In the genomic region with DNA sequence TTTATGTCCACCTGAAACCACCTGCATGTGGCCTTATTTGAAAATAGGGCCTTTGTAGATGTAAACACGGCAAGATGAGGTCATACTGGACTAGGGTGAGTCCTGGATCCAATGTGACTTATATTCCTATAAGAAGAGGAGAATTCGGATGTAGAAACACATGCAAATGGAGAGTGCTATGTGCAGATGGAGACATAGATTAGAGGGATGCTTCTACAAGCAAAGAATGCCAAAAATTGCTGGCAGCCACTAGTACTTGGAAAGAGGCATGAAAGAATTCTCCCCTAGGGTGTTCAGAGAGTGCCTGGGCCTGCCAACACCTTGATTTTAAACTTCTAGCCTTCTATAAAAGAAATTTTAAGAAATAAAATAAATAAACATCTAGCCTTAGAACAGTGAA, we compare ENCODE assay signal across 18 cellular contexts.
A peak's percentile ranks its signal among the peaks of the same experiment; 100 is the strongest.
DNase-seq lines count a peak whose midpoint lies in the region; ATAC-seq and TF ChIP-seq lines count a peak whose summit lies in the region.
"Had no signal": no experiment of that assay in that cellular context is flagged by ENCODE, and none has a peak within 500 bp of the region (broad histone marks: within the 10 kb centered on the region; RNA-seq: fewer than 3 reads in every experiment).

No MANE protein-coding gene starts in this region.

- H3K56ac ChIP-seq in IMR-90 (ENCODE audit: extremely low read depth, insufficient read depth, low read length): no peak overlapping the region

- H4K8ac ChIP-seq in IMR-90 (ENCODE audit: low read depth in 2 of 2, low read length in 2 of 2): no peak overlapping the region

- no peak overlapping the region for H3K18ac ChIP-seq in IMR-90 (ENCODE audit: low read depth, low read length)

- no peaks in the 10 kb centered on the region for H4K20me1 ChIP-seq in IMR-90 (ENCODE audit: insufficient read depth, low read length)

- H3K9ac ChIP-seq in IMR-90 (ENCODE audit: low read depth, low read length): no peak overlapping the region

- no peak for TF ChIP-seq POLR2A in IMR-90 (IDR thresholded peaks at IDR 0.05; ENCODE audit: low read depth, low read length)

- H3K4ac ChIP-seq in IMR-90 (ENCODE audit: low read depth, low read length): no peak overlapping the region

- no peaks in the 10 kb centered on the region for H3K9me1 ChIP-seq in IMR-90 (ENCODE audit: insufficient read depth, low read length)

- no peak overlapping the region for H2BK15ac ChIP-seq in IMR-90 (ENCODE audit: low read depth, low read length)

- WGBS in IMR-90 (ENCODE audit: extremely low coverage in 2 of 2, insufficient read length in 1 of 2), 2 experiments: 100% methylated on average over 1 of the region's 2 CpGs; no CpG with 5 or more reads in 1 of the 2 experiments

- peak; percentile 46 for ATAC-seq in IMR-90 (ENCODE audit: low read depth)
- ATAC-seq in foreskin keratinocyte: no peak
- ATAC-seq in HG03565 (IDR thresholded peaks at IDR 0.05; ENCODE audit: unreplicated experiment): no peak
- no peak for ATAC-seq in GM21528 (IDR thresholded peaks at IDR 0.05; ENCODE audit: low FRiP score, unreplicated experiment)
- ATAC-seq: right lobe of liver; stimulated activated naive CD8-positive, alpha-beta T cell treated with anti-CD3 and anti-CD28 coated beads, Interleukin-15, amount 100 ng/mL, for 72 hours; upper lobe of right lung had no signal

- H3K79me1 ChIP-seq in IMR-90 (ENCODE audit: low read depth in 1 of 2, low read length in 2 of 2): no peaks in the 10 kb centered on the region

- no peak overlapping the region for H4K5ac ChIP-seq in IMR-90 (ENCODE audit: low read depth, low read length)

- H3K4me1 ChIP-seq in IMR-90 (ENCODE audit: control insufficient read depth, insufficient read depth, low read length): peaks cover 2% of the 10 kb centered on the region; the same call in 1 of the 2 replicates
- peaks cover 18% of the 10 kb centered on the region for H3K4me1 ChIP-seq in foreskin keratinocyte
- H3K4me1 ChIP-seq in effector memory CD4-positive, alpha-beta T cell (ENCODE audit: control insufficient read depth, insufficient read depth, low read length, poor library complexity, severe bottlenecking): no peaks in the 10 kb centered on the region
- H3K4me1 ChIP-seq: left ventricle myocardium inferior, right lobe of liver, upper lobe of right lung had no signal

- DNase-seq in AG04449 (ENCODE audit: low read depth, low spot score): peak; percentile 79
- DNase-seq in IMR-90: no peak
- DNase-seq in astrocyte of the spinal cord (ENCODE audit: low read depth, low spot score): peak; percentile 34
- peak; percentile 75 to 93 for DNase-seq in foreskin keratinocyte
- no peak for DNase-seq in effector memory CD4-positive, alpha-beta T cell
- no peak for DNase-seq in RKO (ENCODE audit: low spot score)
- DNase-seq: activated CD4-positive, alpha-beta T cell treated with anti-CD3 and anti-CD28 coated beads for 1 hour; activated effector memory CD4-positive, alpha-beta T cell treated with anti-CD3 and anti-CD28 coated beads, Interleukin-2, amount 50 U/mL, for 16 hours; COR-L47; left ventricle myocardium inferior; NCI-H146; nucleus accumbens; right lobe of liver; Right ventricle myocardium superior; stimulated activated naive CD8-positive, alpha-beta T cell treated with anti-CD3 and anti-CD28 coated beads, Interleukin-15, amount 100 ng/mL, for 72 hours; upper lobe of right lung had no signal

- no peak overlapping the region for H2BK120ac ChIP-seq in IMR-90 (ENCODE audit: low read depth, low read length)

- no peak overlapping the region for H3K23ac ChIP-seq in IMR-90 (ENCODE audit: low read depth, low read length)

- H2AK5ac ChIP-seq in IMR-90 (ENCODE audit: low read depth, low read length): no peak overlapping the region

- H2AFZ ChIP-seq in IMR-90 (replicated peaks; ENCODE audit: low read length, poor library complexity): no peak overlapping the region

- H3K14ac ChIP-seq in IMR-90 (replicated peaks; ENCODE audit: low read depth, low read length): no peak overlapping the region

- BruUV-seq in IMR-90 (replicated peaks; lab: Mats Ljungman, UMichigan): no TSS peak

- H3K4me3 ChIP-seq in AG04449 (ENCODE audit: low read depth, low read length): no peak overlapping the region
- H3K4me3 ChIP-seq in IMR-90 (ENCODE audit: insufficient read depth, low read depth, low read length): no peak overlapping the region
- no peak overlapping the region for H3K4me3 ChIP-seq in astrocyte of the spinal cord (ENCODE audit: low read depth, low read length)
- no peak overlapping the region for H3K4me3 ChIP-seq in effector memory CD4-positive, alpha-beta T cell (ENCODE audit: insufficient read depth, low read depth, low read length, poor library complexity, severe bottlenecking)
- H3K4me3 ChIP-seq: left ventricle myocardium inferior, right lobe of liver, upper lobe of right lung had no signal

- dilution Hi-C loops in IMR-90 (cut with HindIII; ENCODE audit: low sequenced_read_pairs, unreplicated experiment): no loop called here

- H2BK5ac ChIP-seq in IMR-90 (ENCODE audit: low read depth, low read length, poor library complexity, severe bottlenecking): no peak overlapping the region

- H4K91ac ChIP-seq in IMR-90 (ENCODE audit: insufficient read depth, low read depth, low read length): no peak overlapping the region

- H3K36me3 ChIP-seq in IMR-90 (ENCODE audit: control insufficient read depth, insufficient read depth, low read length): no peaks in the 10 kb centered on the region
- no peaks in the 10 kb centered on the region for H3K36me3 ChIP-seq in effector memory CD4-positive, alpha-beta T cell (ENCODE audit: control insufficient read depth, insufficient read depth, low read length)
- H3K36me3 ChIP-seq: left ventricle myocardium inferior, right lobe of liver, upper lobe of right lung had no signal

- no peak overlapping the region for H3K27ac ChIP-seq in IMR-90 (ENCODE audit: insufficient read depth, low read length)
- peak overlapping the region; percentile 74 for H3K27ac ChIP-seq in foreskin keratinocyte
- H3K27ac ChIP-seq in effector memory CD4-positive, alpha-beta T cell (ENCODE audit: insufficient read depth, low read length, poor library complexity, severe bottlenecking): no peak overlapping the region
- H3K27ac ChIP-seq: left ventricle myocardium inferior, right lobe of liver, upper lobe of right lung had no signal

- CTCF ChIA-PET in AG04449 (lab: Yijun Ruan, JAX) (no interaction called here), IMR-90 (lab: Yijun Ruan, JAX) (no interaction called here)

- intact Hi-C loops in IMR-90 (cut with micrococcal nuclease): no loop called here

- no peak for TF ChIP-seq CTCF in AG04449 (IDR thresholded peaks at IDR 0.05; ENCODE audit: insufficient read depth, low read length, missing control alignments)
- TF ChIP-seq CTCF in IMR-90 (conservative IDR thresholded peaks at IDR 0.05; ENCODE audit: low read depth, low read length): no peak
- TF ChIP-seq CTCF in astrocyte of the spinal cord (IDR thresholded peaks at IDR 0.05; ENCODE audit: low read depth, low read length): no peak
- TF ChIP-seq CTCF in foreskin keratinocyte (conservative IDR thresholded peaks at IDR 0.05): no peak

- no peak overlapping the region for H2BK20ac ChIP-seq in IMR-90 (ENCODE audit: low read depth, low read length)

- POLR2A ChIA-PET in AG04449 (lab: Yijun Ruan, JAX) (no interaction called here), IMR-90 (lab: Charles Lee; ENCODE audit: unreplicated experiment) (no interaction called here)

- H3K4me2 ChIP-seq in IMR-90 (ENCODE audit: low read depth, low read length): no peak overlapping the region

- in situ Hi-C loops in IMR-90 (cut with MboI; ENCODE audit: low sequenced_read_pairs) (no loop called here), astrocyte of the spinal cord (cut with HindIII; ENCODE audit: low sequenced_read_pairs) (no loop called here)

- H3K9me3 ChIP-seq in IMR-90 (ENCODE audit: control insufficient read depth, insufficient read depth, low read length): no peaks in the 10 kb centered on the region
- no peaks in the 10 kb centered on the region for H3K9me3 ChIP-seq in effector memory CD4-positive, alpha-beta T cell (ENCODE audit: control insufficient read depth, low read length)
- H3K9me3 ChIP-seq: left ventricle myocardium inferior, right lobe of liver, upper lobe of right lung had no signal

- H3K27me3 ChIP-seq in IMR-90 (ENCODE audit: control insufficient read depth, insufficient read depth, low read length) (no peaks in the 10 kb centered on the region), foreskin keratinocyte (no peaks in the 10 kb centered on the region)
- H3K27me3 ChIP-seq in effector memory CD4-positive, alpha-beta T cell (replicated peaks; ENCODE audit: control insufficient read depth, insufficient read depth, low read length, poor library complexity, severe bottlenecking): no peaks in the 10 kb centered on the region
- H3K27me3 ChIP-seq: right lobe of liver, upper lobe of right lung had no signal

- no peak for TF ChIP-seq RAD21 in IMR-90 (IDR thresholded peaks at IDR 0.05; ENCODE audit: low read length)

- no peak overlapping the region for H2AK9ac ChIP-seq in IMR-90 (replicated peaks; ENCODE audit: low read depth, low read length, poor library complexity)

TF ChIP-seq in IMR-90, 13 proteins besides CTCF, POLR2A, EP300 and RAD21 (continues in another document):
- TF ChIP-seq MAZ (IDR thresholded peaks at IDR 0.05; ENCODE audit: borderline replicate concordance, low read depth, low read length): no peak
- TF ChIP-seq CHD1 (IDR thresholded peaks at IDR 0.05; ENCODE audit: low read depth, low read length): no peak
- TF ChIP-seq, protein P1, sequence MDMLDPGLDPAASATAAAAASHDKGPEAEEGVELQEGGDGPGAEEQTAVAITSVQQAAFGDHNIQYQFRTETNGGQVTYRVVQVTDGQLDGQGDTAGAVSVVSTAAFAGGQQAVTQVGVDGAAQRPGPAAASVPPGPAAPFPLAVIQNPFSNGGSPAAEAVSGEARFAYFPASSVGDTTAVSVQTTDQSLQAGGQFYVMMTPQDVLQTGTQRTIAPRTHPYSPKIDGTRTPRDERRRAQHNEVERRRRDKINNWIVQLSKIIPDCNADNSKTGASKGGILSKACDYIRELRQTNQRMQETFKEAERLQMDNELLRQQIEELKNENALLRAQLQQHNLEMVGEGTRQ (IDR thresholded peaks at IDR 0.05; ENCODE audit: low read depth, low read length): no peak
- TF ChIP-seq SMC3 (IDR thresholded peaks at IDR 0.05; ENCODE audit: low read depth, low read length): no peak
- TF ChIP-seq, protein P2, sequence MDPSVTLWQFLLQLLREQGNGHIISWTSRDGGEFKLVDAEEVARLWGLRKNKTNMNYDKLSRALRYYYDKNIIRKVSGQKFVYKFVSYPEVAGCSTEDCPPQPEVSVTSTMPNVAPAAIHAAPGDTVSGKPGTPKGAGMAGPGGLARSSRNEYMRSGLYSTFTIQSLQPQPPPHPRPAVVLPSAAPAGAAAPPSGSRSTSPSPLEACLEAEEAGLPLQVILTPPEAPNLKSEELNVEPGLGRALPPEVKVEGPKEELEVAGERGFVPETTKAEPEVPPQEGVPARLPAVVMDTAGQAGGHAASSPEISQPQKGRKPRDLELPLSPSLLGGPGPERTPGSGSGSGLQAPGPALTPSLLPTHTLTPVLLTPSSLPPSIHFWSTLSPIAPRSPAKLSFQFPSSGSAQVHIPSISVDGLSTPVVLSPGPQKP (IDR thresholded peaks at IDR 0.05; ENCODE audit: borderline replicate concordance, low read depth, low read length): no peak
- no peak for TF ChIP-seq MXI1 (IDR thresholded peaks at IDR 0.05; ENCODE audit: borderline replicate concordance, low read depth, low read length)
- TF ChIP-seq RCOR1 (IDR thresholded peaks at IDR 0.05; ENCODE audit: insufficient replicate concordance, low read length): no peak

Comparison
In these comparisons a context has a peak if more than half of its experiments do, and no peak if none do; other contexts are left out.
1. DNase-seq: peak in AG04449 (single experiment), astrocyte of the spinal cord (single experiment) and foreskin keratinocyte (2 of 2); none in IMR-90 (single experiment), effector memory CD4-positive, alpha-beta T cell (0 of 3) and RKO (single experiment).